9 cellular contexts compared by ENCODE assay signal in the genomic region with DNA sequence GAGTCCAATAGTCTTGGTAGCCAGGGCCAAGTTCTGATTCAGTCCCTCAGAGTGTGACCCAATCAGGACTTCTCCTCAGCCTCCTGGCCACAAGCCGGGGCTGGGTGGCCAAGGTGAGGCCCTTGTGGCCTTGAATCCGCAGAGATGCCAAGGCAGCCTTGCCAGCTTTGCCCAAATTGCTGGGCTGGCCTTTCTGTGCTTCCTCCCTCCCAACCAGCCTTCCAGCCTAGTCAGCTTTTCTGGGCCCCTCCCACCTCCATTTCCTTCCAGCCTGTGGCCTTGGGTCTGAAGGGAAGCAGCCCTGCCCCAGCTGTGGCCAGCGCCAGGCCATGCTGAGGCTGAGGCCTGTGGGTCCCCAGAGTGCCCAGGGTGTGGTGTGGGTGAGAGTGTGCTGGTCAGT. TPM values are rescaled to one million over a fixed set of nuclear protein-coding genes. Genes with fewer than 3 reads are reported as not detected.
DNase-seq lines count a peak whose midpoint lies in the region; ATAC-seq, FAIRE-seq and TF ChIP-seq lines count a peak whose summit lies in the region.
"Had no signal": no experiment of that assay in that cellular context is flagged by ENCODE, and none has a peak within 500 bp of the region (broad histone marks: within the 10 kb centered on the region; RNA-seq: fewer than 3 reads in every experiment).

No MANE protein-coding gene starts in this region.

- FAIRE-seq in pancreas (lab: Jason Lieb, UNC) = no peak

- no peak overlapping the region for H2AFZ ChIP-seq in neural progenitor cell (replicated peaks)

- H3K4me3 ChIP-seq in pancreas (no peak overlapping the region), neural progenitor cell (no peak overlapping the region)

- TF ChIP-seq CTCF in pancreas (IDR thresholded peaks at IDR 0.05) (no peak), neural progenitor cell (IDR thresholded peaks at IDR 0.05) (no peak)

- no peak overlapping the region for H3K4me3 Mint-ChIP-seq in neural progenitor cell
- H3K4me3 Mint-ChIP-seq: HFFc6 had no signal

- H3K36me3 ChIP-seq in pancreas (no peaks in the 10 kb centered on the region), neural progenitor cell (no peaks in the 10 kb centered on the region)

- no peaks in the 10 kb centered on the region for H3K9me3 Mint-ChIP-seq in neural progenitor cell
- H3K9me3 Mint-ChIP-seq: HFFc6 had no signal

- peaks cover 0 to 9% (median 5%) of the 10 kb centered on the region in 3 donors for H3K4me1 ChIP-seq in pancreas
- peaks cover 12% of the 10 kb centered on the region for H3K4me1 ChIP-seq in neural progenitor cell

- DNase-seq in EH (ENCODE audit: low read depth) = peak; percentile 46
- peak; percentile 75 for DNase-seq in SKM-1 (lab: John Stamatoyannopoulos, UW; ENCODE audit: unreplicated experiment)
- DNase-seq in globus pallidus (ENCODE audit: low spot score) = peak; percentile 67
- DNase-seq in pancreas = peak; percentile 74 to 90 (median 87)
- no peak for DNase-seq in neural progenitor cell (ENCODE audit: low spot score)
- no peak for DNase-seq in NCI-H748 (lab: John Stamatoyannopoulos, UW; ENCODE audit: unreplicated experiment)
- DNase-seq: HFFc6 had no signal

- no peaks in the 10 kb centered on the region for H3K79me2 ChIP-seq in neural progenitor cell (ENCODE audit: low read depth)

- no peaks in the 10 kb centered on the region for H3K36me3 Mint-ChIP-seq in neural progenitor cell

- peaks cover 20% of the 10 kb centered on the region for H3K4me1 Mint-ChIP-seq in neural progenitor cell

- H3K27me3 ChIP-seq in pancreas = no peaks in the 10 kb centered on the region
- no peaks in the 10 kb centered on the region for H3K27me3 ChIP-seq in neural progenitor cell

- peaks cover 2% of the 10 kb centered on the region for H3K27me3 Mint-ChIP-seq in neural progenitor cell (ENCODE audit: insufficient read depth, low read depth)

- WGBS in pancreas, 2 donors = 3 to 13% methylated on average over 3 of the region's 3 CpGs

- intact Hi-C loops in pancreas (cut with DNase I) = no loop called here

- H3K9me3 ChIP-seq in pancreas (no peaks in the 10 kb centered on the region), neural progenitor cell (ENCODE audit: low read depth) (no peaks in the 10 kb centered on the region)

- no peaks in the 10 kb centered on the region for H4K20me1 ChIP-seq in neural progenitor cell (ENCODE audit: low read depth)

- H3K9ac ChIP-seq in neural progenitor cell = no peak overlapping the region

- peak overlapping the region in 3 of 4 donors; percentile 22 to 51 (median 46) for H3K27ac ChIP-seq in pancreas
- H3K27ac ChIP-seq in neural progenitor cell = no peak overlapping the region

- no peaks in the 10 kb centered on the region for H3F3A ChIP-seq in neural progenitor cell (ENCODE audit: low read depth)

- ATAC-seq in pancreas = peak; percentile 89 to 93 (median 91)
- no peak for ATAC-seq in GM18867 (IDR thresholded peaks at IDR 0.05; ENCODE audit: unreplicated experiment)
- no peak for ATAC-seq in HG03439 (IDR thresholded peaks at IDR 0.05; ENCODE audit: unreplicated experiment)

- H3K27ac Mint-ChIP-seq in neural progenitor cell = no peak overlapping the region
- H3K27ac Mint-ChIP-seq: HFFc6 had no signal

- no peak overlapping the region for H3K4me2 ChIP-seq in neural progenitor cell

RNA-seq across cellular contexts. Expression of gene ANKDD1A, which starts 34.3 kb away (rescaled TPM):
- total RNA-seq in pancreas (1 to 10 TPM; 2.0 to 4.9 (median 3.8) TPM), neural progenitor cell (ENCODE audit: low replicate concordance) (6.1 and 7.1 TPM in 2 replicates)
- polyA plus RNA-seq in pancreas = 1 to 10 TPM; 2.2 to 4.6 TPM

RNA-seq across cellular contexts. Expression of gene PLEKHO2, which starts 35.7 kb away (rescaled TPM):
- total RNA-seq in pancreas (10 to 100 TPM in 1 of 6 donors, 1 to 10 TPM in 5; 1.3 to 13.5 (median 4.4) TPM), neural progenitor cell (ENCODE audit: low replicate concordance) (7.7 and 15.7 TPM in 2 replicates)
- 1 to 10 TPM; 5.0 to 7.4 TPM for polyA plus RNA-seq in pancreas

RNA-seq across cellular contexts. Expression of gene PIF1, which starts 52.0 kb away (rescaled TPM):
- total RNA-seq in pancreas (under 1 TPM in 4 of 6 donors, not detected in 2; 0.06 to 0.66 (median 0.31) TPM), neural progenitor cell (ENCODE audit: low replicate concordance) (50.8 and 111 TPM in 2 replicates)
- polyA plus RNA-seq in pancreas = under 1 TPM; 0.38 to 0.47 TPM

Comparison
In these comparisons a context has a peak if more than half of its experiments do, and no peak if none do; other contexts are left out.
1. DNase-seq: peak in EH (single experiment), SKM-1 (single experiment), globus pallidus (single experiment) and pancreas (6 of 6); none in neural progenitor cell (single experiment) and NCI-H748 (single experiment).
2. ATAC-seq: peak in pancreas (4 of 4); none in GM18867 (single experiment) and HG03439 (single experiment).
3. RNA of gene PIF1, which starts 52.0 kb away (total RNA-seq): 50.8 to 111 TPM in neural progenitor cell; 0.06 to 0.66 TPM in pancreas; every median in the first group is over 10 times any median in the second.